13 cellular contexts compared by ENCODE assay signal in the genomic region with DNA sequence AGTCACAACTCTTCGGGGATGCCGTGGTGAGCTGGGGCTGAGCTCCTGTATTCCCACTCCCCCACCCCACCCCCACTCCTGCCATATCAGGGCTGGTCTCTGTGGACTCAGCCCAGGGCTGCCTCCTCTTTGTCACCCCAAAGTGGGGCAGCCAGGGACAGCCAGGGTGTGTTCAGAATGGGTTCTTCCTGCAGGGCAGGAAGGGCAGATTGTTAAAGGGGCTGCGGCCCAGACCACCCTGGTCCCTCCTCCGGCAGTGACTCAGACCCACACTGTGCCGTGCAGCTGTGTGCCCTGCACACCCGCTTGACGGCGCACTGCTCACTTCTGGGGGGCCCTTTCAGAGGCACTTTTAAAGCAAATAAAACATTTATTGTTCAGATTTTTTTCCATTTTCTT. TPM values are rescaled to one million over a fixed set of nuclear protein-coding genes. Genes with fewer than 3 reads are reported as not detected.
A peak's percentile ranks its signal among the peaks of the same experiment; 100 is the strongest.
DNase-seq lines count a peak whose midpoint lies in the region; ATAC-seq and TF ChIP-seq lines count a peak whose summit lies in the region.
"Had no signal": no experiment of that assay in that cellular context is flagged by ENCODE, and none has a peak within 500 bp of the region (broad histone marks: within the 10 kb centered on the region; RNA-seq: fewer than 3 reads in every experiment).

No MANE protein-coding gene starts in this region.

- H2AFZ ChIP-seq in OCI-LY1 (ENCODE audit: low read length): no peak overlapping the region

- H3K79me2 ChIP-seq in OCI-LY1 (ENCODE audit: insufficient read depth, low read length): no peaks in the 10 kb centered on the region

- no peaks in the 10 kb centered on the region for H3K27me3 Mint-ChIP-seq in activated CD8-positive, alpha-beta T cell treated with anti-CD3 and anti-CD28 coated beads for 36 hours

- peaks cover 31% of the 10 kb centered on the region for H3K4me1 Mint-ChIP-seq in activated CD8-positive, alpha-beta T cell treated with anti-CD3 and anti-CD28 coated beads for 36 hours (ENCODE audit: low read depth)

- H3K27me3 ChIP-seq in OCI-LY1 (ENCODE audit: insufficient read depth, low read length): no peaks in the 10 kb centered on the region
- no peaks in the 10 kb centered on the region for H3K27me3 ChIP-seq in effector memory CD4-positive, alpha-beta T cell (replicated peaks; ENCODE audit: control insufficient read depth, insufficient read depth, low read length, poor library complexity, severe bottlenecking)

- no peak for ATAC-seq in activated CD8-positive, alpha-beta T cell treated with anti-CD3 and anti-CD28 coated beads for 36 hours

- peaks cover 33% of the 10 kb centered on the region for H3K36me3 Mint-ChIP-seq in activated CD8-positive, alpha-beta T cell treated with anti-CD3 and anti-CD28 coated beads for 36 hours (ENCODE audit: low read depth)

- CTCF ChIA-PET in activated CD8-positive, alpha-beta T cell treated with anti-CD3 and anti-CD28 coated beads for 36 hours (lab: Charles Lee): interaction anchor here (1.6 to 19.4 kb wide), 7 partner anchors 9 to 67 kb away, joined by 4 to 685 read pairs (median 33); a partner anchor contains a TSS

- H3K4me2 ChIP-seq in OCI-LY1 (ENCODE audit: low read length): no peak overlapping the region

- peaks cover 16% of the 10 kb centered on the region for H3K4me1 ChIP-seq in OCI-LY1 (ENCODE audit: insufficient read depth, low read length, severe bottlenecking)
- no peaks in the 10 kb centered on the region for H3K4me1 ChIP-seq in effector memory CD4-positive, alpha-beta T cell (ENCODE audit: control insufficient read depth, insufficient read depth, low read length, poor library complexity, severe bottlenecking)

- H3F3A ChIP-seq in OCI-LY1 (ENCODE audit: insufficient read depth, low read length): no peaks in the 10 kb centered on the region

- DNase-seq in activated CD8-positive, alpha-beta T cell treated with anti-CD3 and anti-CD28 coated beads for 36 hours: no peak
- DNase-seq in epithelial cell of prostate (ENCODE audit: low read depth, low spot score) (no peak), posterior vena cava (ENCODE audit: low spot score) (peak; percentile 83), NCI-H524 (lab: John Stamatoyannopoulos, UW) (no peak), inferior parietal cortex (ENCODE audit: extremely low spot score) (no peak)
- no peak for DNase-seq in effector memory CD4-positive, alpha-beta T cell
- DNase-seq: cortex of kidney; stimulated activated naive CD4-positive, alpha-beta T cell; T1000 had no signal

- no peaks in the 10 kb centered on the region for H4K20me1 ChIP-seq in OCI-LY1 (ENCODE audit: insufficient read depth, low read length)

- no peaks in the 10 kb centered on the region for H3K9me2 ChIP-seq in OCI-LY1 (ENCODE audit: low read depth, low read length)

- H3K9me3 ChIP-seq in OCI-LY1 (ENCODE audit: low read length): no peaks in the 10 kb centered on the region
- H3K9me3 ChIP-seq in effector memory CD4-positive, alpha-beta T cell (ENCODE audit: control insufficient read depth, low read length): no peaks in the 10 kb centered on the region

- H3K27ac ChIP-seq in OCI-LY1 (ENCODE audit: low read depth, low read length, poor library complexity, severe bottlenecking) (peak overlapping the region; percentile 24), epithelial cell of prostate (peak overlapping the region; percentile 69)
- no peak overlapping the region for H3K27ac ChIP-seq in effector memory CD4-positive, alpha-beta T cell (ENCODE audit: insufficient read depth, low read length, poor library complexity, severe bottlenecking)

- H3K36me3 ChIP-seq in OCI-LY1 (ENCODE audit: insufficient read depth, low read length): peaks cover 62% of the 10 kb centered on the region
- H3K36me3 ChIP-seq in effector memory CD4-positive, alpha-beta T cell (ENCODE audit: control insufficient read depth, insufficient read depth, low read length): peaks cover 48% of the 10 kb centered on the region

- no peak overlapping the region for H3K4me3 Mint-ChIP-seq in activated CD8-positive, alpha-beta T cell treated with anti-CD3 and anti-CD28 coated beads for 36 hours

- peak overlapping the region; percentile 67 for H3K27ac Mint-ChIP-seq in activated CD8-positive, alpha-beta T cell treated with anti-CD3 and anti-CD28 coated beads for 36 hours

- no peak overlapping the region for H3K4me3 ChIP-seq in OCI-LY1 (ENCODE audit: low read depth, low read length, poor library complexity, severe bottlenecking)
- no peak overlapping the region for H3K4me3 ChIP-seq in effector memory CD4-positive, alpha-beta T cell (ENCODE audit: insufficient read depth, low read depth, low read length, poor library complexity, severe bottlenecking)

- H3K9me3 Mint-ChIP-seq in activated CD8-positive, alpha-beta T cell treated with anti-CD3 and anti-CD28 coated beads for 36 hours: no peaks in the 10 kb centered on the region

- TF ChIP-seq CTCF in OCI-LY1 (IDR thresholded peaks at IDR 0.05; ENCODE audit: low read length): no peak
- no peak for TF ChIP-seq CTCF in activated CD8-positive, alpha-beta T cell treated with anti-CD3 and anti-CD28 coated beads for 36 hours (IDR thresholded peaks at IDR 0.05)

- POLR2A ChIA-PET in activated CD8-positive, alpha-beta T cell treated with anti-CD3 and anti-CD28 coated beads for 36 hours (lab: Charles Lee): interaction anchor here (0.9 to 4.9 kb wide), 11 partner anchors 8 to 57 kb away, joined by 3 to 35 read pairs (median 4); no protein-coding TSS in a partner anchor

- intact Hi-C loops in activated CD8-positive, alpha-beta T cell treated with anti-CD3 and anti-CD28 coated beads for 36 hours (cut with micrococcal nuclease): no loop called here
- intact Hi-C loops in posterior vena cava (cut with DNase I): loop anchor here (1.0 to 10.0 kb wide), 2 partner anchors 52 to 66 kb away; no protein-coding TSS in a partner anchor

- H3K9ac ChIP-seq in OCI-LY1 (ENCODE audit: low read length): no peak overlapping the region

RNA-seq across cellular contexts. Expression of a gene that starts 9.3 kb away (rescaled TPM):
- total RNA-seq in activated CD8-positive, alpha-beta T cell treated with anti-CD3 and anti-CD28 coated beads for 36 hours: 10 to 100 TPM in 1 of 2 experiments, 1 to 10 TPM in 1; 8.8 to 10.2 TPM
- 10 to 100 TPM; 28.5 to 33.8 TPM for total RNA-seq in posterior vena cava

RNA-seq across cellular contexts. Expression of a gene that starts 23.7 kb away (rescaled TPM):
- total RNA-seq in activated CD8-positive, alpha-beta T cell treated with anti-CD3 and anti-CD28 coated beads for 36 hours: under 1 TPM; 0.56 to 0.58 TPM
- 10 to 100 TPM; 18.3 to 33.5 TPM for total RNA-seq in posterior vena cava

RNA-seq across cellular contexts. Expression of a gene that starts 37.3 kb away (rescaled TPM):
- 100 to 1,000 TPM; 373 to 382 TPM for total RNA-seq in activated CD8-positive, alpha-beta T cell treated with anti-CD3 and anti-CD28 coated beads for 36 hours
- 100 to 1,000 TPM; 111 to 126 TPM for total RNA-seq in posterior vena cava

RNA-seq across cellular contexts. Expression of a gene that starts 57.1 kb away (rescaled TPM):
- total RNA-seq in activated CD8-positive, alpha-beta T cell treated with anti-CD3 and anti-CD28 coated beads for 36 hours: not detected
- total RNA-seq in posterior vena cava: 1 to 10 TPM in 1 of 2 donors, under 1 TPM in 1; 0.38 to 1.7 TPM
- total RNA-seq: glomerular endothelial cell, PC-3, pulmonary artery endothelial cell had no signal

Comparison
In these comparisons a context has a peak if more than half of its experiments do, and no peak if none do; other contexts are left out.
1. RNA of a gene that starts 23.7 kb away (total RNA-seq): 18.3 to 33.5 TPM in posterior vena cava; 0.56 to 0.58 TPM in activated CD8-positive, alpha-beta T cell treated with anti-CD3 and anti-CD28 coated beads for 36 hours; every median in the first group is over 10 times any median in the second.